9 cellular contexts compared by ENCODE assay signal in genomic region chr17:45221997-45222272, GRCh38. TPM values are rescaled to one million over a fixed set of nuclear protein-coding genes. Genes with fewer than 3 reads are reported as not detected.
A peak's percentile ranks its signal among the peaks of the same experiment; 100 is the strongest.
DNase-seq lines count a peak whose midpoint lies in the region; ATAC-seq and TF ChIP-seq lines count a peak whose summit lies in the region.
"Had no signal": no experiment of that assay in that cellular context is flagged by ENCODE, and none has a peak within 500 bp of the region (broad histone marks: within the 10 kb centered on the region; RNA-seq: fewer than 3 reads in every experiment).

No MANE protein-coding gene starts in this region.

- peaks cover 13% of the 10 kb centered on the region for H3K4me1 Mint-ChIP-seq in activated T-helper 17 cell treated with anti-CD3 and anti-CD28 coated beads, Interleukin-2, amount 50 U/mL, for 72 hours
- peaks cover 70% of the 10 kb centered on the region for H3K4me1 Mint-ChIP-seq in stimulated activated memory B cell treated with anti-CD40 and anti-IgM and Interleukin-4, amounts not matched to agents 10 μg/mL and 1 μg/mL and 100 μg/mL, for 72 hours

- H3K27ac Mint-ChIP-seq in activated T-helper 17 cell treated with anti-CD3 and anti-CD28 coated beads, Interleukin-2, amount 50 U/mL, for 72 hours: no peak overlapping the region
- peak overlapping the region; percentile 97 for H3K27ac Mint-ChIP-seq in stimulated activated memory B cell treated with anti-CD40 and anti-IgM and Interleukin-4, amounts not matched to agents 10 μg/mL and 1 μg/mL and 100 μg/mL, for 72 hours

- H3K4me3 ChIP-seq in HL-60 (replicated peaks; ENCODE audit: insufficient read depth, low read length) (peak overlapping the region; percentile 80), iPS-11a (ENCODE audit: low read depth, low read length) (peak overlapping the region; percentile 48)

- H3K36me3 Mint-ChIP-seq in activated T-helper 17 cell treated with anti-CD3 and anti-CD28 coated beads, Interleukin-2, amount 50 U/mL, for 72 hours (ENCODE audit: low read depth): peaks cover 92% of the 10 kb centered on the region
- peaks cover 43% of the 10 kb centered on the region for H3K36me3 Mint-ChIP-seq in stimulated activated memory B cell treated with anti-CD40 and anti-IgM and Interleukin-4, amounts not matched to agents 10 μg/mL and 1 μg/mL and 100 μg/mL, for 72 hours

- no peaks in the 10 kb centered on the region for H3K9me3 Mint-ChIP-seq in activated T-helper 17 cell treated with anti-CD3 and anti-CD28 coated beads, Interleukin-2, amount 50 U/mL, for 72 hours
- H3K9me3 Mint-ChIP-seq in stimulated activated memory B cell treated with anti-CD40 and anti-IgM and Interleukin-4, amounts not matched to agents 10 μg/mL and 1 μg/mL and 100 μg/mL, for 72 hours: no peaks in the 10 kb centered on the region

- no peak overlapping the region for H3K27ac ChIP-seq in HL-60 (replicated peaks)

- no peaks in the 10 kb centered on the region for H3K27me3 ChIP-seq in HL-60 (ENCODE audit: insufficient read depth, poor library complexity, severe bottlenecking)

- peak overlapping the region; percentile 92 for H3K4me3 Mint-ChIP-seq in activated T-helper 17 cell treated with anti-CD3 and anti-CD28 coated beads, Interleukin-2, amount 50 U/mL, for 72 hours
- H3K4me3 Mint-ChIP-seq in stimulated activated memory B cell treated with anti-CD40 and anti-IgM and Interleukin-4, amounts not matched to agents 10 μg/mL and 1 μg/mL and 100 μg/mL, for 72 hours: peak overlapping the region; percentile 85

- H3K27me3 Mint-ChIP-seq in activated T-helper 17 cell treated with anti-CD3 and anti-CD28 coated beads, Interleukin-2, amount 50 U/mL, for 72 hours: no peaks in the 10 kb centered on the region
- no peaks in the 10 kb centered on the region for H3K27me3 Mint-ChIP-seq in stimulated activated memory B cell treated with anti-CD40 and anti-IgM and Interleukin-4, amounts not matched to agents 10 μg/mL and 1 μg/mL and 100 μg/mL, for 72 hours

- DNase-seq in HL-60 (ENCODE audit: low read depth in 1 of 2, low spot score in 1 of 2) (no peak), NCI-H524 (lab: John Stamatoyannopoulos, UW) (no peak), EL (no peak), HPDE6-E6E7 (ENCODE audit: extremely low spot score) (no peak), NCI-H82 (lab: John Stamatoyannopoulos, UW) (no peak)

- TF ChIP-seq CTCF in HL-60 (IDR thresholded peaks at IDR 0.05; ENCODE audit: insufficient read depth, low read length): no peak

- ATAC-seq in activated T-helper 17 cell treated with anti-CD3 and anti-CD28 coated beads, Interleukin-2, amount 50 U/mL, for 72 hours (replicated peaks): no peak
- no peak for ATAC-seq in stimulated activated memory B cell treated with anti-CD40 and anti-IgM and Interleukin-4, amounts not matched to agents 10 μg/mL and 1 μg/mL and 100 μg/mL, for 72 hours

RNA-seq across cellular contexts. Expression of gene FMNL1, which starts 0.2 kb away (rescaled TPM):
- total RNA-seq in activated T-helper 17 cell treated with anti-CD3 and anti-CD28 coated beads, Interleukin-2, amount 50 U/mL, for 72 hours: 100 to 1,000 TPM; 262 to 496 TPM

RNA-seq across cellular contexts. Expression of gene SPATA32, which starts 40.0 kb away (rescaled TPM):
- total RNA-seq in activated T-helper 17 cell treated with anti-CD3 and anti-CD28 coated beads, Interleukin-2, amount 50 U/mL, for 72 hours: under 1 TPM; 0.13 to 0.32 TPM
- total RNA-seq: frontal cortex had no signal
